In genomic region chr1:182333071-182333571, GRCh38 we compare ENCODE assay signal across 1 cellular context. TPM values are rescaled to one million over a fixed set of nuclear protein-coding genes. Genes with fewer than 3 reads are reported as not detected.
"Had no signal": no experiment of that assay in that cellular context is flagged by ENCODE, and none has a peak within 500 bp of the region (broad histone marks: within the 10 kb centered on the region; RNA-seq: fewer than 3 reads in every experiment).

No MANE protein-coding gene starts in this region.

RNA-seq across cellular contexts. Expression of gene GLUL, which starts 58.5 kb away (rescaled TPM):
- total RNA-seq: OCI-LY7 had no signal
